In genomic region chr11:58923300-58923788, GRCh38 we compare ENCODE assay signal across 8 cellular contexts. TPM values are rescaled to one million over a fixed set of nuclear protein-coding genes. Genes with fewer than 3 reads are reported as not detected.
A peak's percentile ranks its signal among the peaks of the same experiment; 100 is the strongest.
DNase-seq lines count a peak whose midpoint lies in the region; ATAC-seq and TF ChIP-seq lines count a peak whose summit lies in the region.

No MANE protein-coding gene starts in this region.

- TF ChIP-seq EP300 in transverse colon (IDR thresholded peaks at IDR 0.05; ENCODE audit: low read depth), result no peak

- peaks cover 1% of the 10 kb centered on the region for H3K9me3 Mint-ChIP-seq in activated CD4-positive, alpha-beta T cell treated with anti-CD3 and anti-CD28 coated beads, Interleukin-2, amount 10 ng/mL, durations not matched to agents 7 days and 5 days

- no peak overlapping the region for H3K27ac Mint-ChIP-seq in activated CD4-positive, alpha-beta T cell treated with anti-CD3 and anti-CD28 coated beads, Interleukin-2, amount 10 ng/mL, durations not matched to agents 7 days and 5 days
- H3K27ac Mint-ChIP-seq in T-helper 17 cell, result no peak overlapping the region

- in situ Hi-C loops in transverse colon (cut with MboI; ENCODE audit: low pct_ligation_motif_present in 1 of 4, low pct_unique_long_range_greater_than_20kb in 1 of 4, low sequenced_read_pairs in 3 of 4), result loop anchor here in 3 of 4 donors (25.0 kb wide), 1 partner anchor 261 kb away; no protein-coding TSS in a partner anchor

- TF ChIP-seq POLR2A in transverse colon (IDR thresholded peaks at IDR 0.05), result no peak

- peaks cover 19% of the 10 kb centered on the region for H3K4me1 Mint-ChIP-seq in activated CD4-positive, alpha-beta T cell treated with anti-CD3 and anti-CD28 coated beads, Interleukin-2, amount 10 ng/mL, durations not matched to agents 7 days and 5 days
- peaks cover 14% of the 10 kb centered on the region for H3K4me1 Mint-ChIP-seq in T-helper 17 cell

- H3K27ac ChIP-seq in hepatocyte (peak overlapping the region; percentile 91), transverse colon (no peak overlapping the region)

- no peaks in the 10 kb centered on the region for H3K9me3 ChIP-seq in T-helper 17 cell (ENCODE audit: control insufficient read depth, low read length, poor library complexity, severe bottlenecking)
- H3K9me3 ChIP-seq in hepatocyte (ENCODE audit: low read depth), result no peaks in the 10 kb centered on the region
- H3K9me3 ChIP-seq in transverse colon, result no peaks in the 10 kb centered on the region

- peak overlapping the region; percentile 59 for H3K4me2 ChIP-seq in hepatocyte

- no peaks in the 10 kb centered on the region for H3K36me3 Mint-ChIP-seq in activated CD4-positive, alpha-beta T cell treated with anti-CD3 and anti-CD28 coated beads, Interleukin-2, amount 10 ng/mL, durations not matched to agents 7 days and 5 days (ENCODE audit: low read depth)
- H3K36me3 Mint-ChIP-seq in T-helper 17 cell (ENCODE audit: low read depth), result peaks cover 5% of the 10 kb centered on the region

- CTCF ChIA-PET in activated CD4-positive, alpha-beta T cell treated with anti-CD3 and anti-CD28 coated beads, Interleukin-2, amount 10 ng/mL, durations not matched to agents 7 days and 5 days (lab: Charles Lee), result no interaction called here

- intact Hi-C loops in transverse colon (cut with DNase I; ENCODE audit: low total_unique reads), result no loop called here

- POLR2A ChIA-PET in activated CD4-positive, alpha-beta T cell treated with anti-CD3 and anti-CD28 coated beads, Interleukin-2, amount 10 ng/mL, durations not matched to agents 7 days and 5 days (lab: Charles Lee), result no interaction called here

- peak; percentile 12 for TF ChIP-seq CTCF in GM20000 (IDR thresholded peaks at IDR 0.05; ENCODE audit: extremely low read depth, missing control alignments)
- peak; percentile 46 for TF ChIP-seq CTCF in hepatocyte (IDR thresholded peaks at IDR 0.05; ENCODE audit: poor library complexity)
- TF ChIP-seq CTCF in transverse colon (IDR thresholded peaks at IDR 0.05), result peak in 3 of 5 experiments; percentile 13 to 21 (median 18)

- 5% methylated on average over 5 of the region's 5 CpGs for WGBS in hepatocyte (ENCODE audit: low lambda C conversion rate, missing lambda C conversion rate)
- 0% methylated on average over 1 to 5 of the region's 5 CpGs for WGBS in transverse colon (ENCODE audit: low coverage in 1 of 2), 2 donors

- H3K4me3 ChIP-seq in hepatocyte, result no peak overlapping the region
- H3K4me3 ChIP-seq in transverse colon, result no peak overlapping the region

- peaks cover 39% of the 10 kb centered on the region for H3K4me1 ChIP-seq in hepatocyte (ENCODE audit: insufficient read depth)
- H3K4me1 ChIP-seq in transverse colon, result peaks cover 6 to 52% (median 28%) of the 10 kb centered on the region in 4 donors

- H3K27me3 ChIP-seq in hepatocyte (no peaks in the 10 kb centered on the region), transverse colon (no peaks in the 10 kb centered on the region)

- H3K36me3 ChIP-seq in hepatocyte (replicated peaks; ENCODE audit: insufficient read depth, low read depth) (no peaks in the 10 kb centered on the region), transverse colon (no peaks in the 10 kb centered on the region)

- ATAC-seq in HG03520 (IDR thresholded peaks at IDR 0.05; ENCODE audit: unreplicated experiment) (peak; percentile 88), T-helper 17 cell (peak; percentile 50)

- DNase-seq in activated CD4-positive, alpha-beta T cell treated with anti-CD3 and anti-CD28 coated beads, Interleukin-2, amount 10 ng/mL, durations not matched to agents 7 days and 5 days, result peak; percentile 41
- no peak for DNase-seq in activated CD4-positive, alpha-beta T cell treated with anti-CD3 and anti-CD28 coated beads for 1 hour
- peak; percentile 47 for DNase-seq in GM20000 (ENCODE audit: low spot score)
- DNase-seq in T-helper 17 cell, result no peak
- peak; percentile 60 for DNase-seq in hepatocyte (ENCODE audit: low spot score)
- DNase-seq in transverse colon, result peak; percentile 21
- DNase-seq in NCI-H1417 treated with DMSO at 0.1 percent for 48 hours (lab: John Stamatoyannopoulos, UW), result no peak

- H4K20me1 ChIP-seq in hepatocyte (ENCODE audit: insufficient read depth, poor library complexity, severe bottlenecking), result no peaks in the 10 kb centered on the region

- H2AFZ ChIP-seq in hepatocyte, result peak overlapping the region; percentile 20

- H3K27me3 Mint-ChIP-seq in activated CD4-positive, alpha-beta T cell treated with anti-CD3 and anti-CD28 coated beads, Interleukin-2, amount 10 ng/mL, durations not matched to agents 7 days and 5 days, result peaks cover 9% of the 10 kb centered on the region
- H3K27me3 Mint-ChIP-seq in T-helper 17 cell, result peaks cover 35% of the 10 kb centered on the region

- no peak overlapping the region for H3K4me3 Mint-ChIP-seq in activated CD4-positive, alpha-beta T cell treated with anti-CD3 and anti-CD28 coated beads, Interleukin-2, amount 10 ng/mL, durations not matched to agents 7 days and 5 days
- H3K4me3 Mint-ChIP-seq in T-helper 17 cell, result no peak overlapping the region

- H3K79me2 ChIP-seq in hepatocyte, result no peaks in the 10 kb centered on the region

- H3K9me2 ChIP-seq in hepatocyte (replicated peaks; ENCODE audit: insufficient read depth), result no peaks in the 10 kb centered on the region

RNA-seq across cellular contexts. Expression of gene GLYATL1, which starts 15.9 kb away (rescaled TPM):
- total RNA-seq in activated CD4-positive, alpha-beta T cell treated with anti-CD3 and anti-CD28 coated beads, Interleukin-2, amount 10 ng/mL, durations not matched to agents 7 days and 5 days, result not detected
- total RNA-seq in T-helper 17 cell (not detected), hepatocyte (34.1 and 46.7 TPM in 2 replicates), transverse colon (1 to 10 TPM in 1 of 4 donors, not detected in 3; 2.0 TPM)
- 2.6 and 6.9 TPM in 2 replicates for polyA plus RNA-seq in hepatocyte

Comparison
In these comparisons a context has a peak if more than half of its experiments do, and no peak if none do; other contexts are left out.
1. DNase-seq: peak in activated CD4-positive, alpha-beta T cell treated with anti-CD3 and anti-CD28 coated beads, Interleukin-2, amount 10 ng/mL, durations not matched to agents 7 days and 5 days (single experiment), GM20000 (single experiment), hepatocyte (single experiment) and transverse colon (single experiment); none in activated CD4-positive, alpha-beta T cell treated with anti-CD3 and anti-CD28 coated beads for 1 hour (single experiment), T-helper 17 cell (0 of 3) and NCI-H1417 treated with DMSO at 0.1 percent for 48 hours (single experiment).
2. RNA of gene GLYATL1, which starts 15.9 kb away (total RNA-seq): 34.1 to 46.7 TPM in hepatocyte; not detected in T-helper 17 cell, not detected in activated CD4-positive, alpha-beta T cell treated with anti-CD3 and anti-CD28 coated beads, Interleukin-2, amount 10 ng/mL, durations not matched to agents 7 days and 5 days and 2.0 TPM in transverse colon; every median in the first group is over 10 times any median in the second.
3. Peak in every context shown above with its lines, with median percentiles within 50 percentile points of each other: CTCF ChIP-seq.